1 cellular context compared by ENCODE assay signal in the genomic region with DNA sequence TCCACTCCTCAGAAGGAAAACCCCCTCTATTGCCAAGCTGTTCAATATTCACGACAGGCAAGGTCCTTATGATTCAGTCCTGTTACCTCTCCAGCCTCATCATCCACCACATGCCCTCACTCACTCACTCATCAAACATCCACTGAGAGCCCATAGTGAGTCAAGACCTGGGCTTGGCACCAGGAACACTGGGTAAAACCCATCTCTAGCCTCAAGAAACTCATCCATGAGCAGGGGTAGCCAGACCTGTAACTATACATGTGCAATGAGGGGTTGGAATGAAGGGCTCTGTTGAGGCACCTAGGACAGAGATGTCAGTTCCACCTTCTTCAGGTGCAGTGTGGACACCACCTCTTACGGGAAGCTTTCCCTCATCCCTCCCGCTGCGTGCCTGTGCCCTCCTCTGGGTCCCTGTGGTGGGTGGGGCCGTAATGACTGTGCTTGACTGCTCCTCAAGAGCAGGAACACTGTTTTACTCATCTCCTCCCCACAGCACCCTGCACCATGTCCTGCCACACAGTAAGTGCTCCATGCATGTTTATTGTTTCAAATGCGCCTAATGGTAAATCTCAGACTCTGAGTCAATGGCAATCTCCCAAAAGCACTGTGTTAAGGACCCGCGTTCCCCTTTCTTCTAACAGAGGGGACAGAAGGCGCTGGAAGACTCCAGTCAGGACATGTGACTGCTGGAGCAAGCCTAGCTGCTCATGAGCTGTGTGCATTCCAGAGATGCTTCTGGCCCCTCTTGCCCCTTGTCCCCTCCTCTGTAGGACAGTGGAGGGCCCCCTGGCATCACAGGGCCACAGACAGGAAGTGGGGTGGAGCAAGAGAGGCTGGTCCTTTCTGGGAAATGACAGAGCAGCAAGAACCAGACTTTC.
A peak's percentile ranks its signal among the peaks of the same experiment; 100 is the strongest.
TF ChIP-seq lines count a peak whose summit lies in the region.

No MANE protein-coding gene starts in this region.

TF ChIP-seq in IMR-90, 13 proteins besides CTCF, POLR2A, EP300 and RAD21:
- TF ChIP-seq CEBPB (IDR thresholded peaks at IDR 0.05; ENCODE audit: low read depth, low read length) = no peak; the same call in 1 of the 2 replicates
- TF ChIP-seq FOS (IDR thresholded peaks at IDR 0.05; ENCODE audit: low read depth, low read length) = peak; percentile 33; the same call in 1 of the 2 replicates
- TF ChIP-seq, protein P1, sequence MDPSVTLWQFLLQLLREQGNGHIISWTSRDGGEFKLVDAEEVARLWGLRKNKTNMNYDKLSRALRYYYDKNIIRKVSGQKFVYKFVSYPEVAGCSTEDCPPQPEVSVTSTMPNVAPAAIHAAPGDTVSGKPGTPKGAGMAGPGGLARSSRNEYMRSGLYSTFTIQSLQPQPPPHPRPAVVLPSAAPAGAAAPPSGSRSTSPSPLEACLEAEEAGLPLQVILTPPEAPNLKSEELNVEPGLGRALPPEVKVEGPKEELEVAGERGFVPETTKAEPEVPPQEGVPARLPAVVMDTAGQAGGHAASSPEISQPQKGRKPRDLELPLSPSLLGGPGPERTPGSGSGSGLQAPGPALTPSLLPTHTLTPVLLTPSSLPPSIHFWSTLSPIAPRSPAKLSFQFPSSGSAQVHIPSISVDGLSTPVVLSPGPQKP (IDR thresholded peaks at IDR 0.05; ENCODE audit: borderline replicate concordance, low read depth, low read length) = no peak
- TF ChIP-seq SMC3 (IDR thresholded peaks at IDR 0.05; ENCODE audit: low read depth, low read length) = no peak
- TF ChIP-seq CHD1 (IDR thresholded peaks at IDR 0.05; ENCODE audit: low read depth, low read length) = no peak; the same call in 1 of the 2 replicates
- no peak for TF ChIP-seq MXI1 (IDR thresholded peaks at IDR 0.05; ENCODE audit: borderline replicate concordance, low read depth, low read length)
- no peak for TF ChIP-seq RCOR1 (IDR thresholded peaks at IDR 0.05; ENCODE audit: insufficient replicate concordance, low read length)
- 0 out of 2 replicates have a peak, but pooled peaks have one; percentile 20 for TF ChIP-seq NFE2L2 (IDR thresholded peaks at IDR 0.05; ENCODE audit: low read depth, low read length)
- TF ChIP-seq, protein P2, sequence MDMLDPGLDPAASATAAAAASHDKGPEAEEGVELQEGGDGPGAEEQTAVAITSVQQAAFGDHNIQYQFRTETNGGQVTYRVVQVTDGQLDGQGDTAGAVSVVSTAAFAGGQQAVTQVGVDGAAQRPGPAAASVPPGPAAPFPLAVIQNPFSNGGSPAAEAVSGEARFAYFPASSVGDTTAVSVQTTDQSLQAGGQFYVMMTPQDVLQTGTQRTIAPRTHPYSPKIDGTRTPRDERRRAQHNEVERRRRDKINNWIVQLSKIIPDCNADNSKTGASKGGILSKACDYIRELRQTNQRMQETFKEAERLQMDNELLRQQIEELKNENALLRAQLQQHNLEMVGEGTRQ (IDR thresholded peaks at IDR 0.05; ENCODE audit: low read depth, low read length) = peak; percentile 75
- TF ChIP-seq MAFK (IDR thresholded peaks at IDR 0.05; ENCODE audit: low read depth, low read length) = no peak
- TF ChIP-seq RFX5 (IDR thresholded peaks at IDR 0.05; ENCODE audit: low read depth, low read length) = no peak
- no peak; the same call in 1 of the 2 replicates for TF ChIP-seq MAZ (IDR thresholded peaks at IDR 0.05; ENCODE audit: borderline replicate concordance, low read depth, low read length)
- peak; percentile 2; the same call in 1 of the 2 replicates for TF ChIP-seq BHLHE40 (IDR thresholded peaks at IDR 0.05; ENCODE audit: low read depth, low read length)
